Comparison of ENCODE assay signal across 8 cellular contexts in genomic region chr10:112949128-112949823, GRCh38. TPM values are rescaled to one million over a fixed set of nuclear protein-coding genes. Genes with fewer than 3 reads are reported as not detected.
DNase-seq lines count a peak whose midpoint lies in the region; ATAC-seq and TF ChIP-seq lines count a peak whose summit lies in the region.

No MANE protein-coding gene starts in this region.

- no peaks in the 10 kb centered on the region for H3K9me3 ChIP-seq in heart right ventricle
- H3K9me3 ChIP-seq in mesenchymal stem cell (ENCODE audit: control insufficient read depth, low read length) = no peaks in the 10 kb centered on the region
- H3K9me3 ChIP-seq in aorta (ENCODE audit: control insufficient read depth, low read length) = no peaks in the 10 kb centered on the region

- peak overlapping the region in 9 of 10 donors; percentile 27 to 90 (median 78) for H3K4me3 ChIP-seq in heart right ventricle
- H3K4me3 ChIP-seq in brain microvascular endothelial cell (ENCODE audit: low read depth, low read length) = peak overlapping the region; percentile 55
- peak overlapping the region in 1 of 2 experiments; percentile 70 for H3K4me3 ChIP-seq in mesenchymal stem cell (ENCODE audit: insufficient read depth in 1 of 2, low read depth in 1 of 2, low read length in 2 of 2)
- peak overlapping the region in 1 of 2 donors; percentile 76 for H3K4me3 ChIP-seq in aorta (ENCODE audit: low read length in 2 of 2)

- DNase-seq in heart right ventricle (peak in 1 of 2 donors; percentile 17), Right ventricle myocardium superior (no peak), brain microvascular endothelial cell (no peak), mesenchymal stem cell (peak; percentile 62), aorta (no peak), NCI-H82 treated with DMSO at 0.1 percent for 48 hours (lab: John Stamatoyannopoulos, UW; ENCODE audit: unreplicated experiment) (no peak), NCI-H345 (lab: John Stamatoyannopoulos, UW) (no peak), NCI-H2107 (lab: John Stamatoyannopoulos, UW) (no peak)

- peak overlapping the region; percentile 88 for H3K9ac ChIP-seq in mesenchymal stem cell (ENCODE audit: low read length)

- peak overlapping the region; percentile 65 to 88 (median 79) for H3K27ac ChIP-seq in heart right ventricle
- H3K27ac ChIP-seq in brain microvascular endothelial cell = no peak overlapping the region
- H3K27ac ChIP-seq in mesenchymal stem cell (ENCODE audit: low read length, poor library complexity, severe bottlenecking) = peak overlapping the region; percentile 47
- peak overlapping the region; percentile 34 to 45 for H3K27ac ChIP-seq in aorta (ENCODE audit: low read depth in 1 of 2, low read length in 2 of 2)

- peak overlapping the region; percentile 57 for H2AK5ac ChIP-seq in mesenchymal stem cell (ENCODE audit: low read length, severe bottlenecking)

- ATAC-seq in heart right ventricle (peak in 6 of 8 donors; percentile 1 to 16 (median 5)), Right ventricle myocardium superior (ENCODE audit: poor library complexity) (no peak), aorta (ENCODE audit: low FRiP score) (peak; percentile 5)

- peaks cover 2% of the 10 kb centered on the region for H3K79me1 ChIP-seq in mesenchymal stem cell (replicated peaks; ENCODE audit: low read length, poor library complexity, severe bottlenecking)

- WGBS in heart right ventricle, 2 donors = 27 to 32% methylated on average over 10 of the region's 10 CpGs
- 36% methylated on average over 8 of the region's 10 CpGs for WGBS in mesenchymal stem cell
- WGBS in aorta, 2 donors = 17 to 28% methylated on average over 10 of the region's 10 CpGs

- H2BK15ac ChIP-seq in mesenchymal stem cell (ENCODE audit: low read depth, poor library complexity, severe bottlenecking) = no peak overlapping the region

- H2BK12ac ChIP-seq in mesenchymal stem cell (ENCODE audit: low read length in 2 of 2) = no peak overlapping the region

- H3K36me3 ChIP-seq in heart right ventricle (no peaks in the 10 kb centered on the region), brain microvascular endothelial cell (replicated peaks) (no peaks in the 10 kb centered on the region), mesenchymal stem cell (ENCODE audit: control insufficient read depth in 1 of 2, insufficient read depth in 2 of 2, low read depth in 1 of 2, low read length in 2 of 2) (peaks cover 0 to 2% of the 10 kb centered on the region in 2 experiments), aorta (ENCODE audit: control insufficient read depth in 1 of 2, insufficient read depth in 2 of 2, low read length in 1 of 2) (no peaks in the 10 kb centered on the region)

- H4K8ac ChIP-seq in mesenchymal stem cell (ENCODE audit: low read length) = no peak overlapping the region

- H3K4me1 ChIP-seq in heart right ventricle = peaks cover under 1 to 37% (median 18%) of the 10 kb centered on the region in 9 donors
- no peaks in the 10 kb centered on the region for H3K4me1 ChIP-seq in mesenchymal stem cell (ENCODE audit: control insufficient read depth, insufficient read depth, low read depth, low read length)
- peaks cover 0 to 7% of the 10 kb centered on the region in 2 donors for H3K4me1 ChIP-seq in aorta (ENCODE audit: control insufficient read depth in 1 of 2, insufficient read depth in 2 of 2, low read length in 2 of 2)

- no peak overlapping the region for H3K4ac ChIP-seq in mesenchymal stem cell (ENCODE audit: low read depth in 1 of 2, low read length in 2 of 2)

- peak overlapping the region; percentile 19 for H2BK120ac ChIP-seq in mesenchymal stem cell (ENCODE audit: low read depth, low read length)

- no peak overlapping the region for H2BK5ac ChIP-seq in mesenchymal stem cell (ENCODE audit: low read depth, low read length, poor library complexity, severe bottlenecking)

- H3K23ac ChIP-seq in mesenchymal stem cell (ENCODE audit: low read length in 2 of 2) = no peak overlapping the region

- intact Hi-C loops in heart right ventricle (cut with DNase I) = loop anchor here in 3 of 10 donors (2.0 to 10.0 kb wide), 3 partner anchors 178 to 436 kb away; no protein-coding TSS in a partner anchor
- intact Hi-C loops in Right ventricle myocardium superior (cut with DNase I) = no loop called here
- intact Hi-C loops in aorta (cut with DNase I) = loop anchor here in 1 of 2 donors (10.0 kb wide), 1 partner anchor 134 kb away; no protein-coding TSS in a partner anchor

- H3K18ac ChIP-seq in mesenchymal stem cell (ENCODE audit: low read depth in 1 of 2, low read length in 2 of 2) = no peak overlapping the region

- in situ Hi-C loops in brain microvascular endothelial cell (cut with HindIII; ENCODE audit: low pct_ligation_motif_present, low sequenced_read_pairs) = no loop called here

- no peak overlapping the region for H4K91ac ChIP-seq in mesenchymal stem cell (ENCODE audit: low read length)

- peak overlapping the region; percentile 70 for H3K4me2 ChIP-seq in mesenchymal stem cell (ENCODE audit: low read length, poor library complexity, severe bottlenecking)

- H3K27me3 ChIP-seq in heart right ventricle (peaks cover 0 to 18% (median 0%) of the 10 kb centered on the region in 7 donors), brain microvascular endothelial cell (replicated peaks) (no peaks in the 10 kb centered on the region), mesenchymal stem cell (ENCODE audit: control insufficient read depth in 1 of 2, insufficient read depth in 1 of 2, low read length in 2 of 2) (no peaks in the 10 kb centered on the region), aorta (ENCODE audit: control insufficient read depth in 1 of 2, insufficient read depth in 2 of 2, low read length in 1 of 2) (no peaks in the 10 kb centered on the region)

- TF ChIP-seq CTCF in heart right ventricle (IDR thresholded peaks at IDR 0.05) = no peak
- TF ChIP-seq CTCF in brain microvascular endothelial cell (IDR thresholded peaks at IDR 0.05; ENCODE audit: low read depth, low read length, missing control alignments) = no peak

- H3K14ac ChIP-seq in mesenchymal stem cell (ENCODE audit: low read length in 2 of 2) = no peak overlapping the region

- no peak overlapping the region for H2AFZ ChIP-seq in mesenchymal stem cell (ENCODE audit: low read depth, low read length)

RNA-seq across cellular contexts. Expression of gene TCF7L2, which starts 0.8 kb away (rescaled TPM):
- total RNA-seq in heart right ventricle (10 to 100 TPM in 9 of 10 donors, 1 to 10 TPM in 1; 9.9 to 15.8 (median 12.0) TPM), Right ventricle myocardium superior (9.4 TPM), aorta (10 to 100 TPM; 45.1 to 57.8 TPM)
- polyA plus RNA-seq in heart right ventricle (10 to 100 TPM in 1 of 2 donors, 1 to 10 TPM in 1; 3.6 to 11.9 TPM), aorta (10 to 100 TPM; 14.0 to 24.5 TPM)
- polyA plus RNA-seq in mesenchymal stem cell (2013, experiment 1 of 2) = 35.0 TPM
- 36.7 TPM for polyA plus RNA-seq in mesenchymal stem cell (2013, experiment 2 of 2)
